In the genomic region with DNA sequence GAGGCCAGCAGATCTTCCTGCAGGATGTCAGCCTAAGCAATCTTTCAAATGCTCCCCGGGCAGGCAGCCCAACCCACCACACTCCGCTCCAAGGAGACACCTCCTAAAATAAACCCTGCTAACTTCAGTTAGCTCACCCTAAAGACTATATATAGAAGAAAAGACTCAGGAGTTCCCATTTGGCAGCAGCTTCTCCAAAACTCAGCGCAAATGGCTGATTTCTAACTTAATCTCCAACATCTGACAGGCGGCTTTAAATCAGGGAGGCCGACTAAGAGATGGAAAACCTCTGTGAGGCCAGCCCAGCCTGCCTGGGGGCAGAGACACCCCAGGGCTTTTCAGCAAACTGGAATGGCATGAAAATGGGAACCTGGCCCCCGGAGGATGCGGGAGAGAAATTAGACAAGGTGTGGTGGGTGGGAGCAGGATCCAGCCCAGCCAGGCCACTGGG, we compare ENCODE assay signal across 1 cellular context.
TF ChIP-seq lines count a peak whose summit lies in the region.

No MANE protein-coding gene starts in this region.

TF ChIP-seq in SK-N-SH, 30 proteins besides CTCF, POLR2A, EP300 and RAD21 (continued from another document):
- TF ChIP-seq POLR2AphosphoS5 (IDR thresholded peaks at IDR 0.05; ENCODE audit: low read depth, low read length): peak; percentile 37; the same call in 1 of the 2 replicates
- 0 out of 2 replicates have a peak, but pooled peaks have one; percentile 15 for TF ChIP-seq ELF1 (IDR thresholded peaks at IDR 0.05)
- peak; percentile 77 for TF ChIP-seq SIN3A (IDR thresholded peaks at IDR 0.05; ENCODE audit: borderline replicate concordance, low read depth, low read length)
- TF ChIP-seq, protein P1, sequence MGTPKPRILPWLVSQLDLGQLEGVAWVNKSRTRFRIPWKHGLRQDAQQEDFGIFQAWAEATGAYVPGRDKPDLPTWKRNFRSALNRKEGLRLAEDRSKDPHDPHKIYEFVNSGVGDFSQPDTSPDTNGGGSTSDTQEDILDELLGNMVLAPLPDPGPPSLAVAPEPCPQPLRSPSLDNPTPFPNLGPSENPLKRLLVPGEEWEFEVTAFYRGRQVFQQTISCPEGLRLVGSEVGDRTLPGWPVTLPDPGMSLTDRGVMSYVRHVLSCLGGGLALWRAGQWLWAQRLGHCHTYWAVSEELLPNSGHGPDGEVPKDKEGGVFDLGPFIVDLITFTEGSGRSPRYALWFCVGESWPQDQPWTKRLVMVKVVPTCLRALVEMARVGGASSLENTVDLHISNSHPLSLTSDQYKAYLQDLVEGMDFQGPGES (IDR thresholded peaks at IDR 0.05; ENCODE audit: low read depth, low read length): no peak
- TF ChIP-seq, protein P2, sequence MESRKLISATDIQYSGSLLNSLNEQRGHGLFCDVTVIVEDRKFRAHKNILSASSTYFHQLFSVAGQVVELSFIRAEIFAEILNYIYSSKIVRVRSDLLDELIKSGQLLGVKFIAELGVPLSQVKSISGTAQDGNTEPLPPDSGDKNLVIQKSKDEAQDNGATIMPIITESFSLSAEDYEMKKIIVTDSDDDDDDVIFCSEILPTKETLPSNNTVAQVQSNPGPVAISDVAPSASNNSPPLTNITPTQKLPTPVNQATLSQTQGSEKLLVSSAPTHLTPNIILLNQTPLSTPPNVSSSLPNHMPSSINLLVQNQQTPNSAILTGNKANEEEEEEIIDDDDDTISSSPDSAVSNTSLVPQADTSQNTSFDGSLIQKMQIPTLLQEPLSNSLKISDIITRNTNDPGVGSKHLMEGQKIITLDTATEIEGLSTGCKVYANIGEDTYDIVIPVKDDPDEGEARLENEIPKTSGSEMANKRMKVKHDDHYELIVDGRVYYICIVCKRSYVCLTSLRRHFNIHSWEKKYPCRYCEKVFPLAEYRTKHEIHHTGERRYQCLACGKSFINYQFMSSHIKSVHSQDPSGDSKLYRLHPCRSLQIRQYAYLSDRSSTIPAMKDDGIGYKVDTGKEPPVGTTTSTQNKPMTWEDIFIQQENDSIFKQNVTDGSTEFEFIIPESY (IDR thresholded peaks at IDR 0.05; ENCODE audit: borderline replicate concordance, low read depth): no peak; the same call in 1 of the 2 replicates
- peak; percentile 96 for TF ChIP-seq MEF2A (IDR thresholded peaks at IDR 0.05; ENCODE audit: borderline replicate concordance, low read depth)
- peak; percentile 58; the same call in 1 of the 2 replicates for TF ChIP-seq MXI1 (IDR thresholded peaks at IDR 0.05; ENCODE audit: low read depth, low read length)
- TF ChIP-seq RCOR1 (IDR thresholded peaks at IDR 0.05; ENCODE audit: low read length): 0 out of 2 replicates have a peak, but pooled peaks have one; percentile 21
- TF ChIP-seq, protein P3, sequence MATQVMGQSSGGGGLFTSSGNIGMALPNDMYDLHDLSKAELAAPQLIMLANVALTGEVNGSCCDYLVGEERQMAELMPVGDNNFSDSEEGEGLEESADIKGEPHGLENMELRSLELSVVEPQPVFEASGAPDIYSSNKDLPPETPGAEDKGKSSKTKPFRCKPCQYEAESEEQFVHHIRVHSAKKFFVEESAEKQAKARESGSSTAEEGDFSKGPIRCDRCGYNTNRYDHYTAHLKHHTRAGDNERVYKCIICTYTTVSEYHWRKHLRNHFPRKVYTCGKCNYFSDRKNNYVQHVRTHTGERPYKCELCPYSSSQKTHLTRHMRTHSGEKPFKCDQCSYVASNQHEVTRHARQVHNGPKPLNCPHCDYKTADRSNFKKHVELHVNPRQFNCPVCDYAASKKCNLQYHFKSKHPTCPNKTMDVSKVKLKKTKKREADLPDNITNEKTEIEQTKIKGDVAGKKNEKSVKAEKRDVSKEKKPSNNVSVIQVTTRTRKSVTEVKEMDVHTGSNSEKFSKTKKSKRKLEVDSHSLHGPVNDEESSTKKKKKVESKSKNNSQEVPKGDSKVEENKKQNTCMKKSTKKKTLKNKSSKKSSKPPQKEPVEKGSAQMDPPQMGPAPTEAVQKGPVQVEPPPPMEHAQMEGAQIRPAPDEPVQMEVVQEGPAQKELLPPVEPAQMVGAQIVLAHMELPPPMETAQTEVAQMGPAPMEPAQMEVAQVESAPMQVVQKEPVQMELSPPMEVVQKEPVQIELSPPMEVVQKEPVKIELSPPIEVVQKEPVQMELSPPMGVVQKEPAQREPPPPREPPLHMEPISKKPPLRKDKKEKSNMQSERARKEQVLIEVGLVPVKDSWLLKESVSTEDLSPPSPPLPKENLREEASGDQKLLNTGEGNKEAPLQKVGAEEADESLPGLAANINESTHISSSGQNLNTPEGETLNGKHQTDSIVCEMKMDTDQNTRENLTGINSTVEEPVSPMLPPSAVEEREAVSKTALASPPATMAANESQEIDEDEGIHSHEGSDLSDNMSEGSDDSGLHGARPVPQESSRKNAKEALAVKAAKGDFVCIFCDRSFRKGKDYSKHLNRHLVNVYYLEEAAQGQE (IDR thresholded peaks at IDR 0.05; ENCODE audit: low read depth, low read length): no peak
- TF ChIP-seq NFIC (IDR thresholded peaks at IDR 0.05; ENCODE audit: borderline replicate concordance): peak; percentile 91
- TF ChIP-seq EZH2phosphoT487 (IDR thresholded peaks at IDR 0.05; ENCODE audit: borderline replicate concordance, low read depth): no peak
- no peak for TF ChIP-seq TAF1 (IDR thresholded peaks at IDR 0.05; ENCODE audit: borderline replicate concordance, low read depth, low read length)
TF ChIP-seq in SK-N-SH: peak in this region for 17.
